Comparison of ENCODE assay signal across 8 cellular contexts in the genomic region with DNA sequence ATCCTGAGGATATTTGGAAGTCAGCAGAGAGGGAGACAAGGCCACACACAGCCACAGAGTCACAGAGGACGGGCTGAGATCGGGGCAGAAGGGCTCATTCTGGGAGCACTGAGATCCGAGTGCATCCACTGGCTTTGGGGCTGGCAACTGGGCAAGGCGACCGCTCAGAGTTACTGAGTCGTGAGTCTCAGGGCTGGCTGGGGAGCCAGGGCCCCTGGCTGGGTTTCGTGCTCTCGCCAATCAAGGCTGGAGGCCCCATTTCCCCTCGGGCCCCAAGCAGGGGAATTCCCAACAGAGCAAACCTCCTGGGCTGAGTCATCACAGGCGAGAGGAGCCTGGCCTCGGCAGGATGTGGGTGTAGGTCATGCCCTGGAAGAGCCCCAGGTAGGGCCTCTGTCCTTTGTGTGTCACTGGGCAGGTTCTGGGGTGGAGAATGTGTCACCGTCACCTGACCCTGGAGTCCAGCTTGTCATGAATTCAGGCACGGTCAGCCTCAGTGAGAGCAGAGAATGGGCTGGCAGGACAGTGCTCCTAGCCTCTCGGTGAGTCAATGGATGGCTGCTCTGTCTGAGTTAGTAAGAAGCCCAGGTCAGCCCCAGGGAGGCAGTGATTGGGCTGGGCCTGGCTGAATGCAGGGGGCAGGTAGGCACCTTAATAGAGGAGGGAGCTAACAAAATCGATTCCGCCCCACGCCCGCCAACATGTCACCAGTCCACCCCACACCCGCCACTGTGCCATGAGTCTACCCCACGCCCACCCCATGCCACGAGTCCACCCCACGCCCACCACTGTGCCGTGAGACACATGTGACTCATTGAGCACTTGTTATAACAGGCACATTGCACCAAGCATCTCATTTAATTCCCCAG. TPM values are rescaled to one million over a fixed set of nuclear protein-coding genes. Genes with fewer than 3 reads are reported as not detected.
DNase-seq lines count a peak whose midpoint lies in the region; ATAC-seq and TF ChIP-seq lines count a peak whose summit lies in the region.

No MANE protein-coding gene starts in this region.

- H3K56ac ChIP-seq in mesendoderm (ENCODE audit: low read length), result peak overlapping the region; percentile 56

- WGBS in HUES64, result 68% methylated on average over 23 of the region's 23 CpGs
- WGBS in mesendoderm (ENCODE audit: extremely low coverage, insufficient coverage, low lambda C conversion rate), result no CpG with 5 or more reads among the region's 23 CpGs

- H3K4me1 ChIP-seq in DOHH2 (ENCODE audit: control insufficient read depth, low read length), result peaks cover 100% of the 10 kb centered on the region
- peaks cover 11% of the 10 kb centered on the region; the same call in 1 of the 2 replicates for H3K4me1 ChIP-seq in HUES64 (ENCODE audit: insufficient read depth, low read length)
- H3K4me1 ChIP-seq in mesendoderm (ENCODE audit: control insufficient read depth, low read depth, low read length), result peaks cover 7% of the 10 kb centered on the region

- peaks cover 35% of the 10 kb centered on the region for H3F3A ChIP-seq in DOHH2 (ENCODE audit: control insufficient read depth, insufficient read depth)

- H3K36me3 ChIP-seq in DOHH2 (ENCODE audit: control insufficient read depth, low read length) (peaks cover 3% of the 10 kb centered on the region; the same call in 1 of the 2 replicates), HUES64 (ENCODE audit: insufficient read depth, low read length) (no peaks in the 10 kb centered on the region), mesendoderm (ENCODE audit: control insufficient read depth, insufficient read depth, low read length) (no peaks in the 10 kb centered on the region)

- peak; percentile 81 to 89 (median 86) for DNase-seq in activated CD4-positive, CD25-positive, alpha-beta regulatory T cell (lab: John Stamatoyannopoulos, UW)
- DNase-seq in central memory CD4-positive, alpha-beta T cell, result peak; percentile 92
- DNase-seq in mesendoderm (peak; percentile 92), NCI-H345 treated with DMSO at 0.1 percent for 48 hours (lab: John Stamatoyannopoulos, UW; ENCODE audit: unreplicated experiment) (no peak)
- peak; percentile 86 to 97 for DNase-seq in stimulated activated CD8-positive, alpha-beta memory T cell treated with anti-CD3 and anti-CD28 coated beads, Interleukin-7, amount 100 ng/mL, for 48 hours (ENCODE audit: extremely low read depth in 1 of 2, low read depth in 1 of 2)

- H3K9ac ChIP-seq in HUES64 (ENCODE audit: low read depth, low read length), result peak overlapping the region; percentile 41; the same call in 1 of the 2 replicates
- H3K9ac ChIP-seq in mesendoderm (ENCODE audit: low read length), result no peak overlapping the region

- H2BK15ac ChIP-seq in mesendoderm (replicated peaks; ENCODE audit: low read depth), result no peak overlapping the region

- H3K23ac ChIP-seq in mesendoderm (ENCODE audit: low read length), result peak overlapping the region; percentile 66

- no peaks in the 10 kb centered on the region for H3K27me3 ChIP-seq in DOHH2 (ENCODE audit: control insufficient read depth, low read length)
- H3K27me3 ChIP-seq in HUES64 (ENCODE audit: insufficient read depth, low read length), result no peaks in the 10 kb centered on the region
- H3K27me3 ChIP-seq in mesendoderm (ENCODE audit: insufficient read depth, low read length, poor library complexity), result no peaks in the 10 kb centered on the region

- H3K9me3 ChIP-seq in DOHH2 (ENCODE audit: control insufficient read depth, insufficient read depth, low read length) (no peaks in the 10 kb centered on the region), HUES64 (ENCODE audit: insufficient read depth, low read depth, low read length) (no peaks in the 10 kb centered on the region)

- no peaks in the 10 kb centered on the region for H3K79me1 ChIP-seq in mesendoderm (ENCODE audit: low read length)

- no peak overlapping the region for H2BK5ac ChIP-seq in mesendoderm (ENCODE audit: low read length)

- peak overlapping the region; percentile 98 for H3K27ac ChIP-seq in DOHH2 (ENCODE audit: low read depth, low read length)
- peak overlapping the region; percentile 51 for H3K27ac ChIP-seq in HUES64 (ENCODE audit: low read depth, low read length)
- H3K27ac ChIP-seq in mesendoderm (ENCODE audit: low read depth, low read length), result no peak overlapping the region

- no peak for TF ChIP-seq CTCF in DOHH2 (IDR thresholded peaks at IDR 0.05; ENCODE audit: low read depth, low read length, poor library complexity, severe bottlenecking)

- H3K4ac ChIP-seq in mesendoderm (ENCODE audit: low read depth, low read length), result no peak overlapping the region

- H3K18ac ChIP-seq in mesendoderm (ENCODE audit: low read length), result no peak overlapping the region

- no peaks in the 10 kb centered on the region for H3K9me2 ChIP-seq in DOHH2 (replicated peaks; ENCODE audit: control insufficient read depth, low read length)

- ATAC-seq in GM21619 (IDR thresholded peaks at IDR 0.05; ENCODE audit: unreplicated experiment), result peak; percentile 61

- no peaks in the 10 kb centered on the region for H4K20me1 ChIP-seq in DOHH2 (ENCODE audit: control insufficient read depth, insufficient read depth, low read depth, low read length)

- no peak overlapping the region for H4K5ac ChIP-seq in mesendoderm (ENCODE audit: low read length)

- H4K8ac ChIP-seq in mesendoderm (ENCODE audit: low read depth, low read length), result no peak overlapping the region

- no peak overlapping the region for H2BK120ac ChIP-seq in mesendoderm (ENCODE audit: low read depth, low read length)

- no peak overlapping the region for H2AK5ac ChIP-seq in mesendoderm (ENCODE audit: low read length)

- H3K79me2 ChIP-seq in DOHH2 (ENCODE audit: control insufficient read depth, low read length) (0 out of 2 replicates have a peak, but pooled peaks cover 6% of the 10 kb centered on the region), mesendoderm (ENCODE audit: control insufficient read depth, insufficient read depth, low read length) (no peaks in the 10 kb centered on the region)

- H3K4me3 ChIP-seq in DOHH2 (ENCODE audit: low read length), result peak overlapping the region; percentile 60
- no peak overlapping the region for H3K4me3 ChIP-seq in HUES64 (ENCODE audit: low read length)
- no peak overlapping the region for H3K4me3 ChIP-seq in mesendoderm (ENCODE audit: low read length)

- H3K4me2 ChIP-seq in DOHH2 (ENCODE audit: low read length) (peak overlapping the region; percentile 97), mesendoderm (ENCODE audit: low read length) (no peak overlapping the region)

RNA-seq across cellular contexts. Expression of gene ASB2, which starts 16.9 kb away (rescaled TPM):
- 0.30 TPM for polyA plus RNA-seq in HUES64 (2013, experiment 1 of 2)
- polyA plus RNA-seq in HUES64 (2013, experiment 2 of 2), result 0.51 TPM
- polyA plus RNA-seq in mesendoderm (2013, experiment 1 of 2), result 0.45 TPM
- polyA plus RNA-seq in mesendoderm (2013, experiment 2 of 2), result 0.41 TPM

RNA-seq across cellular contexts. Expression of gene FAM181A, which starts 32.3 kb away (rescaled TPM):
- 0.95 TPM for polyA plus RNA-seq in HUES64 (2013, experiment 1 of 2)
- polyA plus RNA-seq in HUES64 (2013, experiment 2 of 2), result 2.3 TPM
- polyA plus RNA-seq in mesendoderm (2013, experiment 1 of 2), result not detected
- not detected for polyA plus RNA-seq in mesendoderm (2013, experiment 2 of 2)

RNA-seq across cellular contexts. Expression of gene CCDC197, which starts 37.6 kb away (rescaled TPM):
- polyA plus RNA-seq in HUES64 (2013, experiment 1 of 2), result not detected
- polyA plus RNA-seq in HUES64 (2013, experiment 2 of 2), result not detected
- not detected for polyA plus RNA-seq in mesendoderm (2013, experiment 1 of 2)
- not detected for polyA plus RNA-seq in mesendoderm (2013, experiment 2 of 2)
